In genomic region chr1:169729991-169730390, GRCh38 we compare ENCODE assay signal across 26 cellular contexts. TPM values are rescaled to one million over a fixed set of nuclear protein-coding genes. Genes with fewer than 3 reads are reported as not detected.
"Had no signal": no experiment of that assay in that cellular context is flagged by ENCODE, and none has a peak within 500 bp of the region (broad histone marks: within the 10 kb centered on the region; RNA-seq: fewer than 3 reads in every experiment).

No MANE protein-coding gene starts in this region.

- H3K36me3 ChIP-seq: stomach, suprapubic skin, thoracic aorta, thyroid gland, tibial artery, tibial nerve, transverse colon, upper lobe of left lung, upper lobe of right lung, uterus, vagina had no signal

- H3K9me3 ChIP-seq: stomach, suprapubic skin, testis, thoracic aorta, thyroid gland, tibial artery, tibial nerve, transverse colon, upper lobe of left lung, upper lobe of right lung, uterus, vagina had no signal

- H3K27me3 ChIP-seq: stomach, testis, thyroid gland, tibial nerve, transverse colon, upper lobe of left lung, upper lobe of right lung, uterus, vagina had no signal

- ATAC-seq: stimulated activated effector memory CD8-positive, alpha-beta T cell treated with anti-CD3 and anti-CD28 coated beads, Interleukin-12 subunit alpha, Interleukin-12 subunit beta, amount 100 ng/mL, for 72 hours; stimulated activated memory B cell treated with anti-CD40 and anti-IgM and Interleukin-4, amounts not matched to agents 10 μg/mL and 1 μg/mL and 100 μg/mL, for 72 hours; stimulated activated naive B cell treated with anti-CD40 and anti-IgM and Interleukin-4, amounts not matched to agents 10 μg/mL and 1 μg/mL and 100 μg/mL, for 72 hours; stimulated activated naive CD8-positive, alpha-beta T cell treated with anti-CD3 and anti-CD28 coated beads, Interleukin-15, amount 100 ng/mL, for 72 hours; stimulated activated naive CD8-positive, alpha-beta T cell treated with anti-CD3 and anti-CD28 coated beads, Interleukin-15, Interleukin-2, amounts not matched to agents 100 U/mL and 50 U/mL, for 24 hours; upper lobe of right lung had no signal

- H3K4me3 ChIP-seq: stomach, suprapubic skin, testis, thoracic aorta, thyroid gland, tibial artery, tibial nerve, transverse colon, upper lobe of left lung, upper lobe of right lung, uterus, vagina had no signal

- DNase-seq: stimulated activated CD4-positive, alpha-beta T cell treated with anti-CD3 and anti-CD28 coated beads, Interleukin-2, amount 100 ng/mL, for 48 hours; stimulated activated CD4-positive, alpha-beta T cell treated with anti-CD3 and anti-CD28 coated beads, Interleukin-4, amount 100 ng/mL, for 1 hour; stimulated activated CD4-positive, alpha-beta T cell treated with anti-CD3 and anti-CD28 coated beads, Interleukin-4, amount 100 ng/mL, for 24 hours; stimulated activated CD4-positive, alpha-beta T cell treated with anti-CD3 and anti-CD28 coated beads, Interleukin-4, amount 100 ng/mL, for 4 hours; stimulated activated CD8-positive, alpha-beta memory T cell treated with anti-CD3 and anti-CD28 coated beads, Interleukin-4, amount 100 ng/mL, for 48 hours; stimulated activated naive B cell treated with anti-CD40 and anti-IgM and Interleukin-4, amounts not matched to agents 10 μg/mL and 1 μg/mL and 100 μg/mL, for 72 hours; stimulated activated naive CD4-positive, alpha-beta T cell; stimulated activated naive CD4-positive, alpha-beta T cell treated with Interleukin-2 at 50 U/mL for 16 hours; stimulated activated naive CD8-positive, alpha-beta T cell treated with anti-CD3 and anti-CD28 coated beads, Interleukin-15, amount 100 ng/mL, for 72 hours; stimulated activated naive CD8-positive, alpha-beta T cell treated with anti-CD3 and anti-CD28 coated beads, Interleukin-15, Interleukin-2, amounts not matched to agents 100 U/mL and 50 U/mL, for 24 hours; stomach; substantia nigra; testis; thyroid gland; tibial artery; transverse colon; trophoblast cell; upper lobe of left lung; upper lobe of right lung; uterus had no signal

- H3K27ac ChIP-seq: stomach, suprapubic skin, testis, thoracic aorta, thyroid gland, tibial artery, tibial nerve, transverse colon, upper lobe of left lung, upper lobe of right lung, uterus, vagina had no signal

- H3K4me1 ChIP-seq: stomach, testis, thyroid gland, tibial artery, upper lobe of right lung, uterus, vagina had no signal

RNA-seq across cellular contexts. Expression of gene SELL, which starts 18.6 kb away (rescaled TPM):
- total RNA-seq: vagina had no signal
